13 cellular contexts compared by ENCODE assay signal in genomic region chr21:44778499-44778911, GRCh38. TPM values are rescaled to one million over a fixed set of nuclear protein-coding genes. Genes with fewer than 3 reads are reported as not detected.
A peak's percentile ranks its signal among the peaks of the same experiment; 100 is the strongest.
DNase-seq lines count a peak whose midpoint lies in the region; ATAC-seq lines count a peak whose summit lies in the region.
"Had no signal": no experiment of that assay in that cellular context is flagged by ENCODE, and none has a peak within 500 bp of the region (broad histone marks: within the 10 kb centered on the region; RNA-seq: fewer than 3 reads in every experiment).

No MANE protein-coding gene starts in this region.

- DNase-seq in stimulated activated naive CD8-positive, alpha-beta T cell treated with anti-CD3 and anti-CD28 coated beads, Interleukin-15, amount 100 ng/mL, for 72 hours, result no peak
- no peak for DNase-seq in stimulated activated naive CD8-positive, alpha-beta T cell treated with anti-CD3 and anti-CD28 coated beads, Interleukin-15, Interleukin-2, amounts not matched to agents 100 U/mL and 50 U/mL, for 24 hours
- DNase-seq in SIG-M5 (lab: John Stamatoyannopoulos, UW) (peak; percentile 68), islet precursor cell (peak; percentile 57), middle frontal gyrus (ENCODE audit: extremely low spot score, low spot score) (no peak), immature natural killer cell (no peak)
- no peak for DNase-seq in stimulated activated naive CD4-positive, alpha-beta T cell treated with Interleukin-2 at 50 U/mL for 16 hours (lab: John Stamatoyannopoulos, UW)
- no peak for DNase-seq in stimulated activated CD8-positive, alpha-beta memory T cell treated with anti-CD3 and anti-CD28 coated beads, Interleukin-4, amount 100 ng/mL, for 48 hours
- DNase-seq: colonic mucosa; NCI-H187 treated with DMSO at 0.1 percent for 48 hours; NCI-H510A treated with DMSO at 0.1 percent for 48 hours; stimulated activated CD4-positive, alpha-beta T cell treated with anti-CD3 and anti-CD28 coated beads, Interleukin-15, amount 100 ng/mL, for 24 hours had no signal

- peaks cover 32% of the 10 kb centered on the region for H3K4me1 Mint-ChIP-seq in stimulated activated naive CD8-positive, alpha-beta T cell treated with anti-CD3 and anti-CD28 coated beads, Interleukin-15, amount 100 ng/mL, for 72 hours
- peaks cover 0 to 4% of the 10 kb centered on the region in 2 donors for H3K4me1 Mint-ChIP-seq in immature natural killer cell

- H3K9me3 Mint-ChIP-seq in stimulated activated naive CD8-positive, alpha-beta T cell treated with anti-CD3 and anti-CD28 coated beads, Interleukin-15, amount 100 ng/mL, for 72 hours, result no peaks in the 10 kb centered on the region
- H3K9me3 Mint-ChIP-seq in immature natural killer cell, result no peaks in the 10 kb centered on the region

- peak overlapping the region; percentile 10 to 92 for H3K27ac Mint-ChIP-seq in stimulated activated naive CD8-positive, alpha-beta T cell treated with anti-CD3 and anti-CD28 coated beads, Interleukin-15, amount 100 ng/mL, for 72 hours
- no peak overlapping the region for H3K27ac Mint-ChIP-seq in immature natural killer cell

- H3K27me3 Mint-ChIP-seq in stimulated activated naive CD8-positive, alpha-beta T cell treated with anti-CD3 and anti-CD28 coated beads, Interleukin-15, amount 100 ng/mL, for 72 hours, result no peaks in the 10 kb centered on the region
- peaks cover 0 to 4% (median 1%) of the 10 kb centered on the region in 3 donors for H3K27me3 Mint-ChIP-seq in immature natural killer cell (ENCODE audit: low read depth in 3 of 3)

- peaks cover 12 to 21% (median 13%) of the 10 kb centered on the region in 3 donors for H3K36me3 Mint-ChIP-seq in immature natural killer cell

- no peak for ATAC-seq in stimulated activated naive CD8-positive, alpha-beta T cell treated with anti-CD3 and anti-CD28 coated beads, Interleukin-15, amount 100 ng/mL, for 72 hours
- ATAC-seq in stimulated activated naive CD8-positive, alpha-beta T cell treated with anti-CD3 and anti-CD28 coated beads, Interleukin-15, Interleukin-2, amounts not matched to agents 100 U/mL and 50 U/mL, for 24 hours, result no peak
- ATAC-seq: gastroesophageal sphincter had no signal

- H3K4me3 Mint-ChIP-seq in stimulated activated naive CD8-positive, alpha-beta T cell treated with anti-CD3 and anti-CD28 coated beads, Interleukin-15, amount 100 ng/mL, for 72 hours, result no peak overlapping the region
- H3K4me3 Mint-ChIP-seq in immature natural killer cell, result no peak overlapping the region

RNA-seq across cellular contexts. Expression of gene UBE2G2, which starts 23.1 kb away (rescaled TPM):
- 10 to 100 TPM; 43.6 to 62.9 (median 56.2) TPM for polyA plus RNA-seq in immature natural killer cell

RNA-seq across cellular contexts. Expression of gene SUMO3, which starts 39.4 kb away (rescaled TPM):
- 10 to 100 TPM; 85.2 to 95.7 (median 87.4) TPM for polyA plus RNA-seq in immature natural killer cell

Comparison
In these comparisons a context has a peak if more than half of its experiments do, and no peak if none do; other contexts are left out.
1. DNase-seq: peak in SIG-M5 (single experiment) and islet precursor cell (single experiment); none in stimulated activated naive CD8-positive, alpha-beta T cell treated with anti-CD3 and anti-CD28 coated beads, Interleukin-15, amount 100 ng/mL, for 72 hours (0 of 2), stimulated activated naive CD8-positive, alpha-beta T cell treated with anti-CD3 and anti-CD28 coated beads, Interleukin-15, Interleukin-2, amounts not matched to agents 100 U/mL and 50 U/mL, for 24 hours (single experiment), stimulated activated naive CD4-positive, alpha-beta T cell treated with Interleukin-2 at 50 U/mL for 16 hours (single experiment), middle frontal gyrus (single experiment), stimulated activated CD8-positive, alpha-beta memory T cell treated with anti-CD3 and anti-CD28 coated beads, Interleukin-4, amount 100 ng/mL, for 48 hours (single experiment) and immature natural killer cell (0 of 3).
2. H3K27ac Mint-ChIP-seq: peak in stimulated activated naive CD8-positive, alpha-beta T cell treated with anti-CD3 and anti-CD28 coated beads, Interleukin-15, amount 100 ng/mL, for 72 hours (2 of 2); none in immature natural killer cell (0 of 6).